Comparison of ENCODE assay signal across 15 cellular contexts in the genomic region with DNA sequence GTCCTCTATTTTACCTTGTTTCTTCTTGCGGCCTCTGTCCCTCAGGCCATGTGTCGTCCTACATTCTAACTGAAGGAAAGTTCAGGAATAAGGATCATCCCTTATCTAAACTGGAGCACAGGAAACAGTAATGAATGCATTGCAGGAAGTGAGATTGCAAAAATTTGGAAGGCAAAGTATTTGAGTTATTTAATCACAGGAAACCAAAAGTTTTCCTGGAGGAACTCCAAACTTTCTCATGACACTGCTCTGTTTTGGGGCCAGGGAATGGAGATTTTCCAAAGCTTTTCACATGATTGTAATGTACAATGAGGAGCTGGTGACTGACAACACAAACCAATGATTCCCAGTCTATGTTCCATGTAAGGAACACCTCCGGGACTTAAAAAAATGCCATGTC. TPM values are rescaled to one million over a fixed set of nuclear protein-coding genes. Genes with fewer than 3 reads are reported as not detected.
A peak's percentile ranks its signal among the peaks of the same experiment; 100 is the strongest.
DNase-seq lines count a peak whose midpoint lies in the region; ATAC-seq and TF ChIP-seq lines count a peak whose summit lies in the region.
"Had no signal": no experiment of that assay in that cellular context is flagged by ENCODE, and none has a peak within 500 bp of the region (broad histone marks: within the 10 kb centered on the region; RNA-seq: fewer than 3 reads in every experiment).

No MANE protein-coding gene starts in this region.

- DNase-seq in AG08396 (ENCODE audit: low spot score) = peak; percentile 46
- DNase-seq in PC-3 = peak; percentile 90
- peak; percentile 61 to 89 for DNase-seq in fibroblast of lung (ENCODE audit: low read depth in 2 of 2)
- no peak for DNase-seq in immature natural killer cell
- no peak for DNase-seq in glomerular visceral epithelial cell (ENCODE audit: extremely low spot score)
- DNase-seq in activated gamma-delta T cell treated with Interleukin-2 at 50 U/mL for 16 hours = no peak
- DNase-seq: activated T-cell treated with anti-CD3 and anti-CD28 coated beads, Interleukin-2, amount 50 U/mL, for 1 hour; CD4-positive, alpha-beta T cell; cortex of kidney; NCI-H774; stimulated activated CD4-positive, alpha-beta T cell treated with anti-CD3 and anti-CD28 coated beads, Interleukin-12 subunit alpha, Interleukin-12 subunit beta, amount 100 ng/mL, for 4 hours; stimulated activated naive CD4-positive, alpha-beta T cell treated with Interleukin-2 at 50 U/mL for 16 hours; T-helper 9 cell had no signal

- H3K4me3 Mint-ChIP-seq in nephron (no peak overlapping the region), immature natural killer cell (no peak overlapping the region)
- H3K4me3 Mint-ChIP-seq: CD4-positive, alpha-beta T cell had no signal

- peak overlapping the region; percentile 70 for H2AFZ ChIP-seq in PC-3 (ENCODE audit: low read length)
- no peak overlapping the region for H2AFZ ChIP-seq in fibroblast of lung (ENCODE audit: low read length)

- CTCF ChIA-PET in PC-3 (lab: Charles Lee) = interaction anchor here (1.5 kb wide), 1 partner anchor 18 kb away, joined by 5 read pairs; no protein-coding TSS in a partner anchor

- H3K36me3 Mint-ChIP-seq in nephron (ENCODE audit: low read depth) = no peaks in the 10 kb centered on the region
- no peaks in the 10 kb centered on the region for H3K36me3 Mint-ChIP-seq in immature natural killer cell

- BruUV-seq in PC-3 (replicated peaks; lab: Mats Ljungman, UMichigan) = no TSS peak

- H3K27ac ChIP-seq in PC-3 (ENCODE audit: low read length) = peak overlapping the region; percentile 79
- peak overlapping the region; percentile 65 for H3K27ac ChIP-seq in fibroblast of lung (ENCODE audit: insufficient read depth, low read length)

- ATAC-seq in PC-3 = peak; percentile 59
- no peak for ATAC-seq in GM19324 (IDR thresholded peaks at IDR 0.05; ENCODE audit: low FRiP score, unreplicated experiment)

- POLR2A ChIA-PET in PC-3 (lab: Charles Lee; ENCODE audit: unreplicated experiment) = no interaction called here

- no peaks in the 10 kb centered on the region for H3K79me2 ChIP-seq in PC-3 (ENCODE audit: low read length)
- H3K79me2 ChIP-seq in fibroblast of lung (ENCODE audit: control insufficient read depth, insufficient read depth, low read length) = no peaks in the 10 kb centered on the region

- H3K36me3 ChIP-seq in PC-3 (ENCODE audit: low read depth, low read length) (no peaks in the 10 kb centered on the region), fibroblast of lung (ENCODE audit: control insufficient read depth, insufficient read depth, low read length) (no peaks in the 10 kb centered on the region)

- H3K9ac ChIP-seq in PC-3 (ENCODE audit: low read length) = peak overlapping the region; percentile 34; the same call in 1 of the 2 replicates
- no peak overlapping the region for H3K9ac ChIP-seq in fibroblast of lung (ENCODE audit: insufficient read depth, low read length)

- no peaks in the 10 kb centered on the region for H3F3A ChIP-seq in PC-3 (ENCODE audit: low read length, unreplicated experiment)

- peaks cover 20% of the 10 kb centered on the region for H3K9me3 Mint-ChIP-seq in nephron
- H3K9me3 Mint-ChIP-seq in immature natural killer cell = peaks cover 0 to 22% (median 2%) of the 10 kb centered on the region in 6 donors

- peaks cover 23% of the 10 kb centered on the region for H3K4me1 Mint-ChIP-seq in nephron
- no peaks in the 10 kb centered on the region for H3K4me1 Mint-ChIP-seq in immature natural killer cell

- peaks cover 27% of the 10 kb centered on the region for H3K4me1 ChIP-seq in PC-3 (ENCODE audit: insufficient read depth, low read length)
- H3K4me1 ChIP-seq in fibroblast of lung (ENCODE audit: control insufficient read depth, extremely low read depth, insufficient read depth, low read length) = peaks cover 4% of the 10 kb centered on the region

- intact Hi-C loops in PC-3 (cut with micrococcal nuclease) = no loop called here

- H3K4me2 ChIP-seq in PC-3 (ENCODE audit: low read length) (peak overlapping the region; percentile 59), fibroblast of lung (ENCODE audit: extremely low read depth, insufficient read depth, low read length) (no peak overlapping the region)

- H3K27me3 ChIP-seq in PC-3 (ENCODE audit: low read length) = no peaks in the 10 kb centered on the region
- H3K27me3 ChIP-seq in fibroblast of lung (ENCODE audit: control insufficient read depth, insufficient read depth, low read length) = no peaks in the 10 kb centered on the region

- H3K4me3 ChIP-seq in PC-3 (ENCODE audit: low read length) (no peak overlapping the region), fibroblast of lung (replicated peaks in 1 of 4; ENCODE audit: control extremely low read depth in 1 of 4, insufficient read depth in 1 of 4, low read depth in 3 of 4, low read length in 4 of 4) (no peak overlapping the region)

- no peak for TF ChIP-seq CTCF in PC-3 (conservative IDR thresholded peaks at IDR 0.05; ENCODE audit: low read depth, low read length)
- TF ChIP-seq CTCF in fibroblast of lung (conservative IDR thresholded peaks at IDR 0.05 in 1 of 2, IDR thresholded peaks at IDR 0.05 in 1 of 2; ENCODE audit: low read depth in 1 of 2, low read length in 2 of 2) = no peak
- TF ChIP-seq CTCF in nephron (IDR thresholded peaks at IDR 0.05; ENCODE audit: unreplicated experiment in 3 of 3) = no peak

- peaks cover 6% of the 10 kb centered on the region; the same call in 1 of the 2 replicates for H3K9me3 ChIP-seq in PC-3 (ENCODE audit: low read length)
- no peaks in the 10 kb centered on the region for H3K9me3 ChIP-seq in fibroblast of lung (ENCODE audit: control insufficient read depth, insufficient read depth, low read depth, low read length)

- H3K9me2 ChIP-seq in PC-3 (replicated peaks; ENCODE audit: low read length) = no peaks in the 10 kb centered on the region

- H3K27ac Mint-ChIP-seq in nephron (peak overlapping the region; percentile 53 to 95 (median 84)), immature natural killer cell (no peak overlapping the region)
- H3K27ac Mint-ChIP-seq: CD4-positive, alpha-beta T cell had no signal

- H4K20me1 ChIP-seq in PC-3 (ENCODE audit: low read length) (no peaks in the 10 kb centered on the region), fibroblast of lung (ENCODE audit: control insufficient read depth, extremely low read depth, insufficient read depth, low read length) (no peaks in the 10 kb centered on the region)

- H3K27me3 Mint-ChIP-seq in nephron (ENCODE audit: low read depth) (no peaks in the 10 kb centered on the region), immature natural killer cell (ENCODE audit: low read depth in 3 of 3) (peaks cover 0 to 2% (median 0%) of the 10 kb centered on the region in 3 donors)
- H3K27me3 Mint-ChIP-seq: CD4-positive, alpha-beta T cell had no signal

RNA-seq across cellular contexts. Expression of a gene that starts 57.8 kb away (rescaled TPM):
- total RNA-seq in PC-3 (2014; rRNA removed) (0.69 and 0.84 TPM in 2 replicates), fibroblast of lung (25.7 and 36.7 TPM in 2 replicates)
- polyA plus RNA-seq in fibroblast of lung (27.4 and 57.6 TPM in 2 replicates), immature natural killer cell (under 1 TPM in 1 of 3 donors, not detected in 2; 0.41 TPM)
- polyA plus RNA-seq in fibroblast of lung (2012) = 14.4 and 25.8 TPM in 2 replicates
- 29.0 and 32.4 TPM in 2 replicates for polyA minus RNA-seq in fibroblast of lung (ENCODE audit: low replicate concordance)
- total RNA-seq: CD4-positive, alpha-beta T cell had no signal

Comparison
In these comparisons a context has a peak if more than half of its experiments do, and no peak if none do; other contexts are left out.
1. DNase-seq: peak in AG08396 (single experiment), PC-3 (single experiment) and fibroblast of lung (2 of 2); none in immature natural killer cell (0 of 3), glomerular visceral epithelial cell (single experiment) and activated gamma-delta T cell treated with Interleukin-2 at 50 U/mL for 16 hours (single experiment).
2. H3K27ac Mint-ChIP-seq: peak in nephron (3 of 3); none in immature natural killer cell (0 of 6).
3. RNA of a gene that starts 57.8 kb away (total RNA-seq): 25.7 to 36.7 TPM in fibroblast of lung; 0.69 to 0.84 TPM in PC-3; every median in the first group is over 10 times any median in the second.